17 cellular contexts compared by ENCODE assay signal in genomic region chr17:35299108-35299507, GRCh38. TPM values are rescaled to one million over a fixed set of nuclear protein-coding genes. Genes with fewer than 3 reads are reported as not detected.
DNase-seq lines count a peak whose midpoint lies in the region; ATAC-seq and TF ChIP-seq lines count a peak whose summit lies in the region.
"Had no signal": no experiment of that assay in that cellular context is flagged by ENCODE, and none has a peak within 500 bp of the region (broad histone marks: within the 10 kb centered on the region; RNA-seq: fewer than 3 reads in every experiment).

No MANE protein-coding gene starts in this region.

- ATAC-seq in activated naive CD4-positive, alpha-beta T cell treated with anti-CD3 and anti-CD28 coated beads, Interleukin-2, amount 50 U/mL, for 72 hours, result no peak
- ATAC-seq in lower lobe of right lung, result peak; percentile 76 to 77
- no peak for ATAC-seq in natural killer cell treated with Interleukin-12 subunit alpha and Interleukin-12 subunit beta and Interleukin-15 and Interleukin-18, amount 100 ng/mL, for 72 hours
- ATAC-seq in GM21423 (IDR thresholded peaks at IDR 0.05; ENCODE audit: unreplicated experiment), result no peak
- ATAC-seq: natural killer cell, Panc1 had no signal

- TF ChIP-seq CTCF in VCaP (conservative IDR thresholded peaks at IDR 0.05), result no peak
- TF ChIP-seq CTCF in lower lobe of right lung (IDR thresholded peaks at IDR 0.05), result no peak

- no peak overlapping the region for H3K4me3 Mint-ChIP-seq in activated naive CD4-positive, alpha-beta T cell treated with anti-CD3 and anti-CD28 coated beads, Interleukin-2, amount 50 U/mL, for 24 hours
- no peak overlapping the region for H3K4me3 Mint-ChIP-seq in natural killer cell treated with Interleukin-12 subunit alpha and Interleukin-12 subunit beta and Interleukin-15 and Interleukin-18, amount 100 ng/mL, for 72 hours
- H3K4me3 Mint-ChIP-seq: CD4-positive, alpha-beta T cell; dendritic cell treated with granulocyte-macrophage colony-stimulating factor and Interleukin-4, amounts not matched to agents 40 ng/mL and 50 ng/mL, for 4 days; natural killer cell had no signal

- no peaks in the 10 kb centered on the region for H3K36me3 ChIP-seq in lower lobe of right lung

- H3K4me3 ChIP-seq in lower lobe of right lung, result no peak overlapping the region

- H3K27ac ChIP-seq in VCaP, result peak overlapping the region; percentile 41
- H3K27ac ChIP-seq in lower lobe of right lung, result no peak overlapping the region

- no peaks in the 10 kb centered on the region for H3K4me1 ChIP-seq in lower lobe of right lung

- H3K27me3 ChIP-seq in lower lobe of right lung (ENCODE audit: low read depth), result no peaks in the 10 kb centered on the region

- peaks cover 11% of the 10 kb centered on the region for H3K9me3 Mint-ChIP-seq in activated naive CD4-positive, alpha-beta T cell treated with anti-CD3 and anti-CD28 coated beads, Interleukin-2, amount 50 U/mL, for 24 hours
- H3K9me3 Mint-ChIP-seq in activated naive CD4-positive, alpha-beta T cell treated with anti-CD3 and anti-CD28 coated beads, Interleukin-2, amount 50 U/mL, for 72 hours, result peaks cover 18 to 42% of the 10 kb centered on the region in 2 donors
- H3K9me3 Mint-ChIP-seq in natural killer cell treated with Interleukin-12 subunit alpha and Interleukin-12 subunit beta and Interleukin-15 and Interleukin-18, amount 100 ng/mL, for 72 hours, result peaks cover 13% of the 10 kb centered on the region

- intact Hi-C loops in lower lobe of right lung (cut with DNase I), result no loop called here

- H3K27me3 Mint-ChIP-seq in activated naive CD4-positive, alpha-beta T cell treated with anti-CD3 and anti-CD28 coated beads, Interleukin-2, amount 50 U/mL, for 24 hours, result no peaks in the 10 kb centered on the region
- peaks cover 7 to 15% of the 10 kb centered on the region in 2 donors for H3K27me3 Mint-ChIP-seq in natural killer cell treated with Interleukin-12 subunit alpha and Interleukin-12 subunit beta and Interleukin-15 and Interleukin-18, amount 100 ng/mL, for 72 hours
- H3K27me3 Mint-ChIP-seq: CD4-positive, alpha-beta T cell had no signal

- H3K4me1 Mint-ChIP-seq in activated naive CD4-positive, alpha-beta T cell treated with anti-CD3 and anti-CD28 coated beads, Interleukin-2, amount 50 U/mL, for 24 hours, result peaks cover 6% of the 10 kb centered on the region
- no peaks in the 10 kb centered on the region for H3K4me1 Mint-ChIP-seq in natural killer cell treated with Interleukin-12 subunit alpha and Interleukin-12 subunit beta and Interleukin-15 and Interleukin-18, amount 100 ng/mL, for 72 hours (ENCODE audit: low read depth in 2 of 2)
- H3K4me1 Mint-ChIP-seq: natural killer cell had no signal

- peaks cover 8% of the 10 kb centered on the region for H3K9me3 ChIP-seq in lower lobe of right lung

- peaks cover 12% of the 10 kb centered on the region for H3K36me3 Mint-ChIP-seq in activated naive CD4-positive, alpha-beta T cell treated with anti-CD3 and anti-CD28 coated beads, Interleukin-2, amount 50 U/mL, for 24 hours
- H3K36me3 Mint-ChIP-seq in activated naive CD4-positive, alpha-beta T cell treated with anti-CD3 and anti-CD28 coated beads, Interleukin-2, amount 50 U/mL, for 72 hours, result peaks cover 24 to 59% of the 10 kb centered on the region in 2 donors
- H3K36me3 Mint-ChIP-seq in natural killer cell treated with Interleukin-12 subunit alpha and Interleukin-12 subunit beta and Interleukin-15 and Interleukin-18, amount 100 ng/mL, for 72 hours, result peaks cover 22% of the 10 kb centered on the region

- DNase-seq in activated naive CD4-positive, alpha-beta T cell treated with anti-CD3 and anti-CD28 coated beads, Interleukin-2, amount 50 U/mL, for 72 hours (ENCODE audit: low spot score in 2 of 2), result no peak
- DNase-seq in lower lobe of right lung (peak; percentile 51), ureter (ENCODE audit: low spot score) (peak; percentile 79), cerebellum (ENCODE audit: low spot score) (no peak)
- DNase-seq in natural killer cell treated with Interleukin-12 subunit alpha and Interleukin-12 subunit beta and Interleukin-15 and Interleukin-18, amount 100 ng/mL, for 72 hours (ENCODE audit: low spot score), result no peak
- DNase-seq: activated CD4-positive, alpha-beta T cell treated with anti-CD3 and anti-CD28 coated beads, Interleukin-2, amount 50 U/mL, for 1 hour; activated naive CD4-positive, alpha-beta T cell treated with anti-CD3 and anti-CD28 coated beads, Interleukin-2, amount 50 U/mL, for 16 hours; activated T-cell treated with anti-CD3 and anti-CD28 coated beads, Interleukin-2, amount 50 U/mL, for 1 hour; CD4-positive, alpha-beta T cell; natural killer cell; NCI-H2081 treated with DMSO at 0.1 percent for 48 hours; stimulated activated naive CD4-positive, alpha-beta T cell had no signal

- peak overlapping the region; percentile 26 for H3K27ac Mint-ChIP-seq in activated naive CD4-positive, alpha-beta T cell treated with anti-CD3 and anti-CD28 coated beads, Interleukin-2, amount 50 U/mL, for 24 hours
- H3K27ac Mint-ChIP-seq in activated naive CD4-positive, alpha-beta T cell treated with anti-CD3 and anti-CD28 coated beads, Interleukin-2, amount 50 U/mL, for 72 hours, result peak overlapping the region in 1 of 2 donors; percentile 55
- no peak overlapping the region for H3K27ac Mint-ChIP-seq in natural killer cell treated with Interleukin-12 subunit alpha and Interleukin-12 subunit beta and Interleukin-15 and Interleukin-18, amount 100 ng/mL, for 72 hours
- H3K27ac Mint-ChIP-seq: CD4-positive, alpha-beta T cell; dendritic cell treated with granulocyte-macrophage colony-stimulating factor and Interleukin-4, amounts not matched to agents 40 ng/mL and 50 ng/mL, for 4 days; natural killer cell had no signal

RNA-seq across cellular contexts. Expression of gene SLFN5, which starts 56.2 kb away (rescaled TPM):
- 10 to 100 TPM; 24.3 to 68.2 TPM for total RNA-seq in activated naive CD4-positive, alpha-beta T cell treated with anti-CD3 and anti-CD28 coated beads, Interleukin-2, amount 50 U/mL, for 72 hours
- 47.6 TPM for total RNA-seq in lower lobe of right lung
- total RNA-seq in ureter, result 69.9 TPM
- total RNA-seq in cerebellum, result 8.0 TPM
- total RNA-seq in natural killer cell treated with Interleukin-12 subunit alpha and Interleukin-12 subunit beta and Interleukin-15 and Interleukin-18, amount 100 ng/mL, for 72 hours, result 10 to 100 TPM; 29.0 to 46.7 TPM

Comparison
In these comparisons a context has a peak if more than half of its experiments do, and no peak if none do; other contexts are left out.
1. ATAC-seq: peak in lower lobe of right lung (2 of 2); none in activated naive CD4-positive, alpha-beta T cell treated with anti-CD3 and anti-CD28 coated beads, Interleukin-2, amount 50 U/mL, for 72 hours (0 of 2), natural killer cell treated with Interleukin-12 subunit alpha and Interleukin-12 subunit beta and Interleukin-15 and Interleukin-18, amount 100 ng/mL, for 72 hours (0 of 2) and GM21423 (single experiment).
2. DNase-seq: peak in lower lobe of right lung (single experiment) and ureter (single experiment); none in activated naive CD4-positive, alpha-beta T cell treated with anti-CD3 and anti-CD28 coated beads, Interleukin-2, amount 50 U/mL, for 72 hours (0 of 2), cerebellum (single experiment) and natural killer cell treated with Interleukin-12 subunit alpha and Interleukin-12 subunit beta and Interleukin-15 and Interleukin-18, amount 100 ng/mL, for 72 hours (single experiment).